Comparison of ENCODE assay signal across 1 cellular context in the genomic region with DNA sequence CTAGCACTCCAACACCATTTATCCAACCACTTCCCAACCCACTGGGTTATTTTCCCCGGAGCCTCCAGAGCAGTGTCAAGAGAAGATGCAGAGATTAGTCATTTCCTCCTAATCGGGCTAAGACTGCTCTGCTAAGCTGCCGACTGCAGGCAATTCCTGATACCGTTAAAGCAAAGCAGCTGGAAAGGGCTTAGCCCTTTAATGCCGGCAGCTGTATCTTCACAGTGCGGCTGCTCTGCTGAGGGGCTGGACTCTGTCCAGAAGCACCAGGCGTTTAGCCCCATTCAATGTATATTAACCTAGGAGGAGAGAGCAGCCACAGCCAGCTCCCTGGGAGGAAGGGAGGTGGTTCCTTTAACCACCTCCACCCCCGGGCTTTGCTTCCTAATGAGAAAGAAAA.
TF ChIP-seq lines count a peak whose summit lies in the region.

No MANE protein-coding gene starts in this region.

TF ChIP-seq in K562, 482 proteins besides CTCF, POLR2A, EP300 and RAD21 (continued from another document and continues in another):
- no peak for TF ChIP-seq ZBTB34 (CRISPR knock-in tag; IDR thresholded peaks at IDR 0.05)
- TF ChIP-seq SMARCB1 (IDR thresholded peaks at IDR 0.05; ENCODE audit: insufficient read length, low read depth): no peak
- no peak for TF ChIP-seq FOXA1 (IDR thresholded peaks at IDR 0.05; ENCODE audit: borderline replicate concordance)
- TF ChIP-seq ESRRA (IDR thresholded peaks at IDR 0.05; ENCODE audit: borderline replicate concordance, low read depth): no peak
- TF ChIP-seq ZNF143 (CRISPR knock-in tag; IDR thresholded peaks at IDR 0.05): no peak
- no peak for TF ChIP-seq ZFP36 (IDR thresholded peaks at IDR 0.05; ENCODE audit: low read depth, low read length, partially characterized antibody)
- no peak for TF ChIP-seq ZBTB2 (IDR thresholded peaks at IDR 0.05)
- TF ChIP-seq MEF2A (IDR thresholded peaks at IDR 0.05; ENCODE audit: control insufficient read depth, low read depth, low read length): 0 out of 2 replicates have a peak, but pooled peaks have one; percentile 39
- TF ChIP-seq RBM34 (IDR thresholded peaks at IDR 0.05; ENCODE audit: borderline replicate concordance, insufficient read depth, low read length): no peak
- TF ChIP-seq CCNT2 (IDR thresholded peaks at IDR 0.05; ENCODE audit: borderline replicate concordance, extremely low read depth, insufficient read length, low read depth, low read length): peak; percentile 29
- peak; percentile 27 to 49; a peak in 3 of 4 replicates for TF ChIP-seq TRIM24 (IDR thresholded peaks at IDR 0.05)
- TF ChIP-seq ATF6 (CRISPR knock-in tag; IDR thresholded peaks at IDR 0.05): no peak
- TF ChIP-seq GATAD2A (IDR thresholded peaks at IDR 0.05): no peak
- no peak for TF ChIP-seq KDM4B (IDR thresholded peaks at IDR 0.05; ENCODE audit: borderline replicate concordance in 2 of 2, low read depth in 1 of 2)
- TF ChIP-seq, protein P1, sequence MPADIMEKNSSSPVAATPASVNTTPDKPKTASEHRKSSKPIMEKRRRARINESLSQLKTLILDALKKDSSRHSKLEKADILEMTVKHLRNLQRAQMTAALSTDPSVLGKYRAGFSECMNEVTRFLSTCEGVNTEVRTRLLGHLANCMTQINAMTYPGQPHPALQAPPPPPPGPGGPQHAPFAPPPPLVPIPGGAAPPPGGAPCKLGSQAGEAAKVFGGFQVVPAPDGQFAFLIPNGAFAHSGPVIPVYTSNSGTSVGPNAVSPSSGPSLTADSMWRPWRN (IDR thresholded peaks at IDR 0.05; ENCODE audit: low read depth): no peak
- TF ChIP-seq BRD9 (IDR thresholded peaks at IDR 0.05; ENCODE audit: low read depth, partially characterized antibody): no peak
- no peak for TF ChIP-seq ZNF77 (CRISPR knock-in tag; IDR thresholded peaks at IDR 0.05)
- TF ChIP-seq, protein P2, sequence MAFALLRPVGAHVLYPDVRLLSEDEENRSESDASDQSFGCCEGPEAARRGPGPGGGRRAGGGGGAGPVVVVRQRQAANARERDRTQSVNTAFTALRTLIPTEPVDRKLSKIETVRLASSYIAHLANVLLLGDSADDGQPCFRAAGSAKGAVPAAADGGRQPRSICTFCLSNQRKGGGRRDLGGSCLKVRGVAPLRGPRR (CRISPR knock-in tag; IDR thresholded peaks at IDR 0.05): no peak
- TF ChIP-seq ILK (tag; IDR thresholded peaks at IDR 0.05; ENCODE audit: borderline replicate concordance, low read depth): no peak
- TF ChIP-seq YBX1 (IDR thresholded peaks at IDR 0.05): no peak
- no peak for TF ChIP-seq NCOA1 (IDR thresholded peaks at IDR 0.05; ENCODE audit: low read depth)
- TF ChIP-seq GABPA (tag; conservative IDR thresholded peaks at IDR 0.05; ENCODE audit: low read depth): no peak
- no peak for TF ChIP-seq ZNF24 (IDR thresholded peaks at IDR 0.05)
- TF ChIP-seq POLR2B (IDR thresholded peaks at IDR 0.05; ENCODE audit: low read depth, partially characterized antibody): no peak
- no peak for TF ChIP-seq TEAD1 (CRISPR knock-in tag; IDR thresholded peaks at IDR 0.05)
- no peak for TF ChIP-seq WHSC1 (IDR thresholded peaks at IDR 0.05; ENCODE audit: low read length)
- no peak for TF ChIP-seq CREM (IDR thresholded peaks at IDR 0.05; ENCODE audit: low read depth)
- TF ChIP-seq VEZF1 (CRISPR knock-in tag; IDR thresholded peaks at IDR 0.05): peak; percentile 29; the same call in 1 of the 2 replicates
- no peak for TF ChIP-seq THRA (IDR thresholded peaks at IDR 0.05)
- TF ChIP-seq ID3 (CRISPR knock-in tag; IDR thresholded peaks at IDR 0.05): no peak
- no peak for TF ChIP-seq ID3 (tag; IDR thresholded peaks at IDR 0.05)
- no peak for TF ChIP-seq ZBTB17 (CRISPR knock-in tag; IDR thresholded peaks at IDR 0.05)
- TF ChIP-seq ZNF121 (CRISPR knock-in tag; conservative IDR thresholded peaks at IDR 0.05): no peak
- TF ChIP-seq EWSR1 (IDR thresholded peaks at IDR 0.05; ENCODE audit: borderline replicate concordance, low read depth, partially characterized antibody): no peak
- no peak for TF ChIP-seq ZNF311 (CRISPR knock-in tag; IDR thresholded peaks at IDR 0.05)
- TF ChIP-seq, protein P3, sequence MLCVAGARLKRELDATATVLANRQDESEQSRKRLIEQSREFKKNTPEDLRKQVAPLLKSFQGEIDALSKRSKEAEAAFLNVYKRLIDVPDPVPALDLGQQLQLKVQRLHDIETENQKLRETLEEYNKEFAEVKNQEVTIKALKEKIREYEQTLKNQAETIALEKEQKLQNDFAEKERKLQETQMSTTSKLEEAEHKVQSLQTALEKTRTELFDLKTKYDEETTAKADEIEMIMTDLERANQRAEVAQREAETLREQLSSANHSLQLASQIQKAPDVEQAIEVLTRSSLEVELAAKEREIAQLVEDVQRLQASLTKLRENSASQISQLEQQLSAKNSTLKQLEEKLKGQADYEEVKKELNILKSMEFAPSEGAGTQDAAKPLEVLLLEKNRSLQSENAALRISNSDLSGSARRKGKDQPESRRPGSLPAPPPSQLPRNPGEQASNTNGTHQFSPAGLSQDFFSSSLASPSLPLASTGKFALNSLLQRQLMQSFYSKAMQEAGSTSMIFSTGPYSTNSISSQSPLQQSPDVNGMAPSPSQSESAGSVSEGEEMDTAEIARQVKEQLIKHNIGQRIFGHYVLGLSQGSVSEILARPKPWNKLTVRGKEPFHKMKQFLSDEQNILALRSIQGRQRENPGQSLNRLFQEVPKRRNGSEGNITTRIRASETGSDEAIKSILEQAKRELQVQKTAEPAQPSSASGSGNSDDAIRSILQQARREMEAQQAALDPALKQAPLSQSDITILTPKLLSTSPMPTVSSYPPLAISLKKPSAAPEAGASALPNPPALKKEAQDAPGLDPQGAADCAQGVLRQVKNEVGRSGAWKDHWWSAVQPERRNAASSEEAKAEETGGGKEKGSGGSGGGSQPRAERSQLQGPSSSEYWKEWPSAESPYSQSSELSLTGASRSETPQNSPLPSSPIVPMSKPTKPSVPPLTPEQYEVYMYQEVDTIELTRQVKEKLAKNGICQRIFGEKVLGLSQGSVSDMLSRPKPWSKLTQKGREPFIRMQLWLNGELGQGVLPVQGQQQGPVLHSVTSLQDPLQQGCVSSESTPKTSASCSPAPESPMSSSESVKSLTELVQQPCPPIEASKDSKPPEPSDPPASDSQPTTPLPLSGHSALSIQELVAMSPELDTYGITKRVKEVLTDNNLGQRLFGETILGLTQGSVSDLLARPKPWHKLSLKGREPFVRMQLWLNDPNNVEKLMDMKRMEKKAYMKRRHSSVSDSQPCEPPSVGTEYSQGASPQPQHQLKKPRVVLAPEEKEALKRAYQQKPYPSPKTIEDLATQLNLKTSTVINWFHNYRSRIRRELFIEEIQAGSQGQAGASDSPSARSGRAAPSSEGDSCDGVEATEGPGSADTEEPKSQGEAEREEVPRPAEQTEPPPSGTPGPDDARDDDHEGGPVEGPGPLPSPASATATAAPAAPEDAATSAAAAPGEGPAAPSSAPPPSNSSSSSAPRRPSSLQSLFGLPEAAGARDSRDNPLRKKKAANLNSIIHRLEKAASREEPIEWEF (CRISPR knock-in tag; IDR thresholded peaks at IDR 0.05): no peak
- TF ChIP-seq ZNF780A (CRISPR knock-in tag; IDR thresholded peaks at IDR 0.05): no peak
- TF ChIP-seq LCOR (CRISPR knock-in tag; IDR thresholded peaks at IDR 0.05): peak; percentile 48; the same call in 1 of the 2 replicates
- TF ChIP-seq HDAC6 (IDR thresholded peaks at IDR 0.05; ENCODE audit: low read depth, low read length): no peak
- no peak for TF ChIP-seq RAD51 (IDR thresholded peaks at IDR 0.05; ENCODE audit: borderline replicate concordance, low read depth)
- TF ChIP-seq TAL1 (IDR thresholded peaks at IDR 0.05): peak; percentile 75
- TF ChIP-seq ZFPM2 (CRISPR knock-in tag; IDR thresholded peaks at IDR 0.05): no peak
- TF ChIP-seq NRF1 (conservative IDR thresholded peaks at IDR 0.05 in 1 of 2, IDR thresholded peaks at IDR 0.05 in 1 of 2): peak; percentile 74 to 77
- TF ChIP-seq POLR2AphosphoS5 (IDR thresholded peaks at IDR 0.05; ENCODE audit: control insufficient read depth, insufficient read depth, low read depth, low read length): peak; percentile 82
- TF ChIP-seq ZNF589 (CRISPR knock-in tag; IDR thresholded peaks at IDR 0.05; ENCODE audit: low read depth): peak; percentile 69; the same call in 1 of the 2 replicates
- peak; percentile 87 for TF ChIP-seq GATA2 (CRISPR knock-in tag; IDR thresholded peaks at IDR 0.05)
- TF ChIP-seq CEBPG (CRISPR knock-in tag; IDR thresholded peaks at IDR 0.05): no peak
- no peak for TF ChIP-seq CEBPG (tag; conservative IDR thresholded peaks at IDR 0.05 in 1 of 2, IDR thresholded peaks at IDR 0.05 in 1 of 2)
- no peak for TF ChIP-seq XRCC5 (IDR thresholded peaks at IDR 0.05; ENCODE audit: low read depth, low read length)
- peak; percentile 82 for TF ChIP-seq TCF3 (CRISPR knock-in tag; IDR thresholded peaks at IDR 0.05)
- TF ChIP-seq JUN (IDR thresholded peaks at IDR 0.05; ENCODE audit: borderline replicate concordance, low read depth, low read length): no peak
- no peak for TF ChIP-seq JUN (CRISPR knock-in tag; IDR thresholded peaks at IDR 0.05; ENCODE audit: borderline replicate concordance)
- peak; percentile 77 for TF ChIP-seq ARID1B (IDR thresholded peaks at IDR 0.05)
- no peak for TF ChIP-seq EP400 (IDR thresholded peaks at IDR 0.05)
- no peak for TF ChIP-seq ZBTB26 (CRISPR knock-in tag; IDR thresholded peaks at IDR 0.05)
- peak; percentile 51; the same call in 1 of the 2 replicates for TF ChIP-seq JUND (IDR thresholded peaks at IDR 0.05; ENCODE audit: borderline replicate concordance, low read depth, low read length)
- peak; percentile 59; the same call in 1 of the 3 replicates for TF ChIP-seq JUND (tag; IDR thresholded peaks at IDR 0.05; ENCODE audit: borderline replicate concordance, low read depth, low read length)
- no peak for TF ChIP-seq ZNF23 (CRISPR knock-in tag; IDR thresholded peaks at IDR 0.05)
